23 cellular contexts compared by ENCODE assay signal in genomic region chr5:1492757-1493156, GRCh38. TPM values are rescaled to one million over a fixed set of nuclear protein-coding genes. Genes with fewer than 3 reads are reported as not detected.
DNase-seq lines count a peak whose midpoint lies in the region; ATAC-seq and TF ChIP-seq lines count a peak whose summit lies in the region.
"Had no signal": no experiment of that assay in that cellular context is flagged by ENCODE, and none has a peak within 500 bp of the region (broad histone marks: within the 10 kb centered on the region; RNA-seq: fewer than 3 reads in every experiment).

No MANE protein-coding gene starts in this region.

- no peaks in the 10 kb centered on the region for H3K9me3 Mint-ChIP-seq in activated CD4-positive, alpha-beta T cell treated with anti-CD3 and anti-CD28 coated beads for 36 hours (ENCODE audit: low read depth)
- H3K9me3 Mint-ChIP-seq in IgD-negative memory B cell: no peaks in the 10 kb centered on the region
- no peaks in the 10 kb centered on the region for H3K9me3 Mint-ChIP-seq in stimulated activated memory B cell treated with anti-CD40 and anti-IgM and Interleukin-4, amounts not matched to agents 10 μg/mL and 1 μg/mL and 100 μg/mL, for 72 hours

- peaks cover 53% of the 10 kb centered on the region for H3K36me3 Mint-ChIP-seq in activated CD4-positive, alpha-beta T cell treated with anti-CD3 and anti-CD28 coated beads for 36 hours (ENCODE audit: low read depth)
- H3K36me3 Mint-ChIP-seq in IgD-negative memory B cell: peaks cover 11% of the 10 kb centered on the region
- peaks cover 82% of the 10 kb centered on the region for H3K36me3 Mint-ChIP-seq in stimulated activated memory B cell treated with anti-CD40 and anti-IgM and Interleukin-4, amounts not matched to agents 10 μg/mL and 1 μg/mL and 100 μg/mL, for 72 hours

- TF ChIP-seq CTCF in choroid plexus epithelial cell (conservative IDR thresholded peaks at IDR 0.05; ENCODE audit: low read depth, low read length): no peak

- POLR2A ChIA-PET in activated CD4-positive, alpha-beta T cell treated with anti-CD3 and anti-CD28 coated beads for 36 hours (lab: Charles Lee): no interaction called here

- no peak overlapping the region for H3K4me3 Mint-ChIP-seq in activated CD4-positive, alpha-beta T cell treated with anti-CD3 and anti-CD28 coated beads for 36 hours
- H3K4me3 Mint-ChIP-seq in IgD-negative memory B cell: peak overlapping the region; percentile 85 to 96 (median 94)
- H3K4me3 Mint-ChIP-seq in stimulated activated memory B cell treated with anti-CD40 and anti-IgM and Interleukin-4, amounts not matched to agents 10 μg/mL and 1 μg/mL and 100 μg/mL, for 72 hours: peak overlapping the region; percentile 87

- ATAC-seq in activated CD4-positive, alpha-beta T cell treated with anti-CD3 and anti-CD28 coated beads for 36 hours: no peak
- no peak for ATAC-seq in stimulated activated memory B cell treated with anti-CD40 and anti-IgM and Interleukin-4, amounts not matched to agents 10 μg/mL and 1 μg/mL and 100 μg/mL, for 72 hours
- ATAC-seq in HG02588 (IDR thresholded peaks at IDR 0.05; ENCODE audit: unreplicated experiment) (no peak), GM19328 (IDR thresholded peaks at IDR 0.05; ENCODE audit: unreplicated experiment) (no peak), HG02642 (IDR thresholded peaks at IDR 0.05; ENCODE audit: poor library complexity, unreplicated experiment) (no peak)
- ATAC-seq: activated CD4-positive, CD25-positive, alpha-beta regulatory T cell treated with anti-CD3 and anti-CD28 coated beads, Interleukin-2, amount 50 U/mL, for 24 hours; left ventricle myocardium superior; mucosa of descending colon; SK-N-SH treated with all-trans-retinoic acid at 6 μM for 48 hours had no signal

- H3K4me1 Mint-ChIP-seq in activated CD4-positive, alpha-beta T cell treated with anti-CD3 and anti-CD28 coated beads for 36 hours: peaks cover 60% of the 10 kb centered on the region
- H3K4me1 Mint-ChIP-seq in IgD-negative memory B cell: peaks cover 66 to 81% (median 80%) of the 10 kb centered on the region in 3 donors
- peaks cover 100% of the 10 kb centered on the region for H3K4me1 Mint-ChIP-seq in stimulated activated memory B cell treated with anti-CD40 and anti-IgM and Interleukin-4, amounts not matched to agents 10 μg/mL and 1 μg/mL and 100 μg/mL, for 72 hours

- H3K4me3 ChIP-seq in choroid plexus epithelial cell (ENCODE audit: low read depth, low read length): no peak overlapping the region
- H3K4me3 ChIP-seq: mucosa of descending colon, transverse colon had no signal

- peak; percentile 47 for DNase-seq in activated CD4-positive, alpha-beta T cell treated with anti-CD3 and anti-CD28 coated beads for 36 hours
- DNase-seq in activated CD4-positive, alpha-beta T cell treated with anti-CD3 and anti-CD28 coated beads, Interleukin-2, amount 50 U/mL, for 48 hours: no peak
- peak; percentile 27 for DNase-seq in choroid plexus epithelial cell (ENCODE audit: low read depth)
- DNase-seq: activated naive CD4-positive, alpha-beta T cell treated with anti-CD3 and anti-CD28 coated beads, Interleukin-2, amount 50 U/mL, for 16 hours; AML-193; Calu3; Karpas-422; left ventricle myocardium superior; mucosa of descending colon; NCI-H1092 treated with DMSO at 0.1 percent for 48 hours; NCI-H2081; NCI-H510A; nucleus accumbens; RPMI8226; stimulated activated naive CD4-positive, alpha-beta T cell treated with Interleukin-2 at 50 U/mL for 16 hours; transverse colon had no signal

- intact Hi-C loops in activated CD4-positive, alpha-beta T cell treated with anti-CD3 and anti-CD28 coated beads for 36 hours (cut with DNase I, micrococcal nuclease): no loop called here

- no peaks in the 10 kb centered on the region for H3K27me3 Mint-ChIP-seq in activated CD4-positive, alpha-beta T cell treated with anti-CD3 and anti-CD28 coated beads for 36 hours
- peaks cover 2% of the 10 kb centered on the region for H3K27me3 Mint-ChIP-seq in IgD-negative memory B cell
- no peaks in the 10 kb centered on the region for H3K27me3 Mint-ChIP-seq in stimulated activated memory B cell treated with anti-CD40 and anti-IgM and Interleukin-4, amounts not matched to agents 10 μg/mL and 1 μg/mL and 100 μg/mL, for 72 hours

- no peak overlapping the region for H3K27ac Mint-ChIP-seq in activated CD4-positive, alpha-beta T cell treated with anti-CD3 and anti-CD28 coated beads for 36 hours
- H3K27ac Mint-ChIP-seq in IgD-negative memory B cell: peak overlapping the region; percentile 99 to 100 (median 100)
- peak overlapping the region; percentile 97 for H3K27ac Mint-ChIP-seq in stimulated activated memory B cell treated with anti-CD40 and anti-IgM and Interleukin-4, amounts not matched to agents 10 μg/mL and 1 μg/mL and 100 μg/mL, for 72 hours

- CTCF ChIA-PET in activated CD4-positive, alpha-beta T cell treated with anti-CD3 and anti-CD28 coated beads for 36 hours (lab: Charles Lee): interaction anchor here (1.0 kb wide), 1 partner anchor 11 kb away, joined by 3 read pairs; no protein-coding TSS in a partner anchor

RNA-seq across cellular contexts. Expression of gene LPCAT1, which starts 31.0 kb away (rescaled TPM):
- 10 to 100 TPM; 42.5 to 54.5 TPM for total RNA-seq in activated CD4-positive, alpha-beta T cell treated with anti-CD3 and anti-CD28 coated beads for 36 hours
- 76.4 TPM for polyA plus RNA-seq in IgD-negative memory B cell

RNA-seq across cellular contexts. Expression of gene SLC6A3, which starts 47.5 kb away (rescaled TPM):
- not detected for total RNA-seq in activated CD4-positive, alpha-beta T cell treated with anti-CD3 and anti-CD28 coated beads for 36 hours
- polyA plus RNA-seq in IgD-negative memory B cell: not detected
- total RNA-seq: Calu3, left ventricle myocardium superior, mucosa of descending colon, transverse colon had no signal

Comparison
In these comparisons a context has a peak if more than half of its experiments do, and no peak if none do; other contexts are left out.
1. DNase-seq: peak in activated CD4-positive, alpha-beta T cell treated with anti-CD3 and anti-CD28 coated beads for 36 hours (single experiment) and choroid plexus epithelial cell (single experiment); none in activated CD4-positive, alpha-beta T cell treated with anti-CD3 and anti-CD28 coated beads, Interleukin-2, amount 50 U/mL, for 48 hours (0 of 2).